In genomic region chr19:5683177-5683886, GRCh38 we compare ENCODE assay signal across 22 cellular contexts.
DNase-seq lines count a peak whose midpoint lies in the region; ATAC-seq and TF ChIP-seq lines count a peak whose summit lies in the region.
"Had no signal": no experiment of that assay in that cellular context is flagged by ENCODE, and none has a peak within 500 bp of the region (broad histone marks: within the 10 kb centered on the region; RNA-seq: fewer than 3 reads in every experiment).

No MANE protein-coding gene starts in this region.

- H3K4me3 ChIP-seq in epithelial cell of esophagus (ENCODE audit: low read length) = no peak overlapping the region
- H3K4me3 ChIP-seq: esophagus muscularis mucosa, gastrocnemius medialis, upper lobe of right lung had no signal

- H3K4me1 Mint-ChIP-seq in T-helper 2 cell treated with Interferon-gamma antibody and Interleukin-4, amounts not matched to agents 5 μg/mL and 100 μg/mL, for 36 hours (ENCODE audit: low read depth) = peaks cover 20% of the 10 kb centered on the region
- H3K4me1 Mint-ChIP-seq in nephron progenitor cell = peaks cover 38% of the 10 kb centered on the region

- no peak for DNase-seq in T-helper 2 cell treated with Interferon-gamma antibody and Interleukin-4, amounts not matched to agents 5 μg/mL and 100 μg/mL, for 36 hours (ENCODE audit: low spot score)
- no peak for DNase-seq in T-helper 2 cell
- peak; percentile 59 for DNase-seq in NCI-H226
- peak; percentile 44 for DNase-seq in epithelial cell of esophagus (ENCODE audit: low read depth)
- DNase-seq in nephron progenitor cell = no peak
- DNase-seq in activated CD4-positive, alpha-beta T cell treated with anti-CD3 and anti-CD28 coated beads for 4 hours = no peak
- no peak for DNase-seq in epidermal melanocyte (ENCODE audit: insufficient read length, low spot score)
- DNase-seq: 8988T; activated T-cell treated with anti-CD3 and anti-CD28 coated beads, Interleukin-2, amount 50 U/mL, for 4 hours; effector memory CD4-positive, alpha-beta T cell; gastrocnemius medialis; GDM1; HFFc6; hypothalamus; NCI-H1694; NCI-H524 treated with DMSO at 0.1 percent for 48 hours; SIG-M5; stimulated activated CD8-positive, alpha-beta memory T cell treated with anti-CD3 and anti-CD28 coated beads, Interleukin-4, amount 100 ng/mL, for 48 hours; upper lobe of right lung had no signal

- no peak overlapping the region for H3K27ac Mint-ChIP-seq in T-helper 2 cell treated with Interferon-gamma antibody and Interleukin-4, amounts not matched to agents 5 μg/mL and 100 μg/mL, for 36 hours
- no peak overlapping the region for H3K27ac Mint-ChIP-seq in nephron progenitor cell
- H3K27ac Mint-ChIP-seq: HFFc6 had no signal

- no peaks in the 10 kb centered on the region for H3K9me3 Mint-ChIP-seq in T-helper 2 cell treated with Interferon-gamma antibody and Interleukin-4, amounts not matched to agents 5 μg/mL and 100 μg/mL, for 36 hours
- peaks cover 2% of the 10 kb centered on the region for H3K9me3 Mint-ChIP-seq in nephron progenitor cell
- H3K9me3 Mint-ChIP-seq: activated T-cell treated with anti-CD3 and anti-CD28 coated beads, Interleukin-2, amount 50 U/mL, for 4 hours; HFFc6 had no signal

- TF ChIP-seq CTCF in epithelial cell of esophagus (IDR thresholded peaks at IDR 0.05; ENCODE audit: insufficient read depth, low read depth, low read length, missing control alignments) (no peak), nephron progenitor cell (IDR thresholded peaks at IDR 0.05) (no peak)

- ATAC-seq in GM21528 (IDR thresholded peaks at IDR 0.05; ENCODE audit: low FRiP score, unreplicated experiment) = no peak
- ATAC-seq: activated T-cell treated with anti-CD3 and anti-CD28 coated beads, Interleukin-2, amount 50 U/mL, for 4 hours; gastrocnemius medialis; Panc1; upper lobe of right lung had no signal

- no peaks in the 10 kb centered on the region for H3K36me3 Mint-ChIP-seq in T-helper 2 cell treated with Interferon-gamma antibody and Interleukin-4, amounts not matched to agents 5 μg/mL and 100 μg/mL, for 36 hours (ENCODE audit: low read depth)
- peaks cover 4% of the 10 kb centered on the region for H3K36me3 Mint-ChIP-seq in nephron progenitor cell (ENCODE audit: low read depth)

- H3K27me3 Mint-ChIP-seq in T-helper 2 cell treated with Interferon-gamma antibody and Interleukin-4, amounts not matched to agents 5 μg/mL and 100 μg/mL, for 36 hours (ENCODE audit: low read depth) = peaks cover 5% of the 10 kb centered on the region
- H3K27me3 Mint-ChIP-seq in nephron progenitor cell (ENCODE audit: low read depth, poor library complexity) = peaks cover 6% of the 10 kb centered on the region

- H3K4me3 Mint-ChIP-seq in T-helper 2 cell treated with Interferon-gamma antibody and Interleukin-4, amounts not matched to agents 5 μg/mL and 100 μg/mL, for 36 hours = peak overlapping the region; percentile 16
- peak overlapping the region; percentile 61 for H3K4me3 Mint-ChIP-seq in nephron progenitor cell
- H3K4me3 Mint-ChIP-seq: activated T-cell treated with anti-CD3 and anti-CD28 coated beads, Interleukin-2, amount 50 U/mL, for 4 hours; HFFc6 had no signal

Comparison
In these comparisons a context has a peak if more than half of its experiments do, and no peak if none do; other contexts are left out.
1. DNase-seq: peak in NCI-H226 (single experiment) and epithelial cell of esophagus (single experiment); none in T-helper 2 cell treated with Interferon-gamma antibody and Interleukin-4, amounts not matched to agents 5 μg/mL and 100 μg/mL, for 36 hours (single experiment), T-helper 2 cell (0 of 5), nephron progenitor cell (single experiment), activated CD4-positive, alpha-beta T cell treated with anti-CD3 and anti-CD28 coated beads for 4 hours (0 of 2) and epidermal melanocyte (single experiment).